ENCODE assay signal across 8 cellular contexts in genomic region chr16:89658221-89658879, GRCh38. TPM values are rescaled to one million over a fixed set of nuclear protein-coding genes. Genes with fewer than 3 reads are reported as not detected.
A peak's percentile ranks its signal among the peaks of the same experiment; 100 is the strongest.
DNase-seq lines count a peak whose midpoint lies in the region; ATAC-seq, FAIRE-seq and TF ChIP-seq lines count a peak whose summit lies in the region.

No MANE protein-coding gene starts in this region.

- H3K9me3 Mint-ChIP-seq in CD4-positive, alpha-beta T cell, result no peaks in the 10 kb centered on the region
- H3K9me3 Mint-ChIP-seq in activated T-helper 1 cell treated with anti-CD3 and anti-CD28 coated beads, Interleukin-12 subunit alpha, Interleukin-12 subunit beta, Interleukin-2, Interleukin-4 antibody, amounts not matched to agents 30 ng/mL and 10 ng/mL and 1 ng/mL, durations not matched to agents 14 hours and 24 hours and 36 hours, result no peaks in the 10 kb centered on the region

- H3K4me3 ChIP-seq in right atrium auricular region (peak overlapping the region; percentile 84 to 99), skeletal muscle tissue (ENCODE audit: low read length in 3 of 3) (peak overlapping the region; percentile 88 to 95 (median 92))

- TF ChIP-seq POLR2A in H54 (IDR thresholded peaks at IDR 0.05; ENCODE audit: low read depth, low read length), result no peak

- H3K4me1 ChIP-seq in right atrium auricular region, result peaks cover 0 to 24% of the 10 kb centered on the region in 2 donors
- peaks cover 15 to 16% (median 15%) of the 10 kb centered on the region in 3 donors for H3K4me1 ChIP-seq in skeletal muscle tissue (ENCODE audit: control insufficient read depth in 3 of 3, insufficient read depth in 3 of 3, low read length in 3 of 3)

- H3K4me1 Mint-ChIP-seq in CD4-positive, alpha-beta T cell (ENCODE audit: low read depth), result peaks cover 34% of the 10 kb centered on the region
- H3K4me1 Mint-ChIP-seq in activated T-helper 1 cell treated with anti-CD3 and anti-CD28 coated beads, Interleukin-12 subunit alpha, Interleukin-12 subunit beta, Interleukin-2, Interleukin-4 antibody, amounts not matched to agents 30 ng/mL and 10 ng/mL and 1 ng/mL, durations not matched to agents 14 hours and 24 hours and 36 hours (ENCODE audit: low read depth), result peaks cover 56% of the 10 kb centered on the region

- POLR2A ChIA-PET in CD4-positive, alpha-beta T cell (lab: Charles Lee), result interaction anchor here (0.6 to 1.7 kb wide), 3 partner anchors 151 to 351 kb away, joined by 3 to 5 read pairs (median 4); partner anchors contain the start of gene SPG7

- no peaks in the 10 kb centered on the region for H3K9me3 ChIP-seq in CD4-positive, alpha-beta T cell (ENCODE audit: control insufficient read depth, low read length)
- H3K9me3 ChIP-seq in right atrium auricular region (no peaks in the 10 kb centered on the region), skeletal muscle tissue (ENCODE audit: control insufficient read depth in 3 of 3, low read length in 3 of 3) (no peaks in the 10 kb centered on the region)

- no peaks in the 10 kb centered on the region for H3K27me3 Mint-ChIP-seq in CD4-positive, alpha-beta T cell
- no peaks in the 10 kb centered on the region for H3K27me3 Mint-ChIP-seq in activated T-helper 1 cell treated with anti-CD3 and anti-CD28 coated beads, Interleukin-12 subunit alpha, Interleukin-12 subunit beta, Interleukin-2, Interleukin-4 antibody, amounts not matched to agents 30 ng/mL and 10 ng/mL and 1 ng/mL, durations not matched to agents 14 hours and 24 hours and 36 hours (ENCODE audit: insufficient read depth)

- H3K36me3 ChIP-seq in right atrium auricular region, result no peaks in the 10 kb centered on the region
- H3K36me3 ChIP-seq in skeletal muscle tissue (ENCODE audit: control insufficient read depth in 3 of 3, insufficient read depth in 3 of 3, low read length in 3 of 3), result peaks cover 3 to 13% (median 13%) of the 10 kb centered on the region in 3 donors

- H3K9ac ChIP-seq in skeletal muscle tissue (ENCODE audit: low read depth in 1 of 3, low read length in 3 of 3), result peak overlapping the region; percentile 76 to 89 (median 85)

- CTCF ChIA-PET in CD4-positive, alpha-beta T cell (lab: Charles Lee), result interaction anchor here (1.0 kb wide), 2 partner anchors 42 to 43 kb away, joined by 3 to 6 read pairs; partner anchors contain the start of gene SPATA2L

- no peak overlapping the region for H3K27ac ChIP-seq in CD4-positive, alpha-beta T cell (ENCODE audit: low read depth, low read length)
- H3K27ac ChIP-seq in right atrium auricular region, result peak overlapping the region; percentile 86
- H3K27ac ChIP-seq in skeletal muscle tissue (ENCODE audit: low read depth, low read length), result peak overlapping the region; percentile 73

- no peak for FAIRE-seq in H54 (lab: Jason Lieb, UNC)

- peaks cover 27% of the 10 kb centered on the region for H3K36me3 Mint-ChIP-seq in CD4-positive, alpha-beta T cell (ENCODE audit: low read depth)
- peaks cover 29% of the 10 kb centered on the region for H3K36me3 Mint-ChIP-seq in activated T-helper 1 cell treated with anti-CD3 and anti-CD28 coated beads, Interleukin-12 subunit alpha, Interleukin-12 subunit beta, Interleukin-2, Interleukin-4 antibody, amounts not matched to agents 30 ng/mL and 10 ng/mL and 1 ng/mL, durations not matched to agents 14 hours and 24 hours and 36 hours (ENCODE audit: low read depth)

- peak overlapping the region; percentile 81 for H3K27ac Mint-ChIP-seq in CD4-positive, alpha-beta T cell
- H3K27ac Mint-ChIP-seq in activated T-helper 1 cell treated with anti-CD3 and anti-CD28 coated beads, Interleukin-12 subunit alpha, Interleukin-12 subunit beta, Interleukin-2, Interleukin-4 antibody, amounts not matched to agents 30 ng/mL and 10 ng/mL and 1 ng/mL, durations not matched to agents 14 hours and 24 hours and 36 hours, result peak overlapping the region; percentile 84

- no peak for TF ChIP-seq CTCF in CD4-positive, alpha-beta T cell (IDR thresholded peaks at IDR 0.05)
- TF ChIP-seq CTCF in right atrium auricular region (IDR thresholded peaks at IDR 0.05), result no peak

- intact Hi-C loops in CD4-positive, alpha-beta T cell (cut with DNase I, micrococcal nuclease), result loop anchor here in 1 of 2 experiments (5.0 kb wide), 2 partner anchors 96 to 801 kb away; partner anchors contain the start of genes GALNS, RPL13 and TRAPPC2L
- intact Hi-C loops in activated T-helper 1 cell treated with anti-CD3 and anti-CD28 coated beads, Interleukin-12 subunit alpha, Interleukin-12 subunit beta, Interleukin-2, Interleukin-4 antibody, amounts not matched to agents 30 ng/mL and 10 ng/mL and 1 ng/mL, durations not matched to agents 14 hours and 24 hours and 36 hours (cut with micrococcal nuclease), result loop anchor here (1.0 kb wide), 3 partner anchors 17 to 42 kb away; partner anchors contain the start of gene CDK10

- DNase-seq in CD4-positive, alpha-beta T cell, result no peak
- no peak for DNase-seq in activated T-helper 1 cell treated with anti-CD3 and anti-CD28 coated beads, Interleukin-12 subunit alpha, Interleukin-12 subunit beta, Interleukin-2, Interleukin-4 antibody, amounts not matched to agents 30 ng/mL and 10 ng/mL and 1 ng/mL, durations not matched to agents 14 hours and 24 hours and 36 hours (ENCODE audit: low spot score)
- DNase-seq in right atrium auricular region (ENCODE audit: low spot score) (no peak), H54 (ENCODE audit: insufficient read length, low spot score) (no peak), GM19240 (ENCODE audit: insufficient read length, low spot score) (no peak)

- H3K4me3 Mint-ChIP-seq in CD4-positive, alpha-beta T cell, result peak overlapping the region; percentile 93
- peak overlapping the region; percentile 93 for H3K4me3 Mint-ChIP-seq in activated T-helper 1 cell treated with anti-CD3 and anti-CD28 coated beads, Interleukin-12 subunit alpha, Interleukin-12 subunit beta, Interleukin-2, Interleukin-4 antibody, amounts not matched to agents 30 ng/mL and 10 ng/mL and 1 ng/mL, durations not matched to agents 14 hours and 24 hours and 36 hours

- no peaks in the 10 kb centered on the region for H3K27me3 ChIP-seq in CD4-positive, alpha-beta T cell (ENCODE audit: control insufficient read depth, insufficient read depth, low read length)
- H3K27me3 ChIP-seq in right atrium auricular region (no peaks in the 10 kb centered on the region), skeletal muscle tissue (ENCODE audit: control insufficient read depth in 3 of 3, insufficient read depth in 3 of 3, low read length in 3 of 3) (no peaks in the 10 kb centered on the region)

- no peak for ATAC-seq in CD4-positive, alpha-beta T cell (ENCODE audit: poor library complexity)
- ATAC-seq in HG02678 (IDR thresholded peaks at IDR 0.05; ENCODE audit: unreplicated experiment) (peak; percentile 15), HG02642 (IDR thresholded peaks at IDR 0.05; ENCODE audit: poor library complexity, unreplicated experiment) (no peak)

RNA-seq across cellular contexts. Expression of gene SPATA33, which starts 0.7 kb away (rescaled TPM):
- total RNA-seq in CD4-positive, alpha-beta T cell, result 1 to 10 TPM; 4.4 to 7.1 TPM
- total RNA-seq in activated T-helper 1 cell treated with anti-CD3 and anti-CD28 coated beads, Interleukin-12 subunit alpha, Interleukin-12 subunit beta, Interleukin-2, Interleukin-4 antibody, amounts not matched to agents 30 ng/mL and 10 ng/mL and 1 ng/mL, durations not matched to agents 14 hours and 24 hours and 36 hours, result 15.1 and 16.1 TPM in 2 replicates
- total RNA-seq in right atrium auricular region (1 to 10 TPM; 1.1 to 2.2 TPM), skeletal muscle tissue (2.1 TPM)

RNA-seq across cellular contexts. Expression of gene CHMP1A, which starts 0.8 kb away (rescaled TPM):
- total RNA-seq in CD4-positive, alpha-beta T cell, result 10 to 100 TPM; 54.7 to 55.9 TPM
- total RNA-seq in activated T-helper 1 cell treated with anti-CD3 and anti-CD28 coated beads, Interleukin-12 subunit alpha, Interleukin-12 subunit beta, Interleukin-2, Interleukin-4 antibody, amounts not matched to agents 30 ng/mL and 10 ng/mL and 1 ng/mL, durations not matched to agents 14 hours and 24 hours and 36 hours, result 85.7 and 87.7 TPM in 2 replicates
- total RNA-seq in right atrium auricular region (10 to 100 TPM; 39.0 to 73.3 TPM), skeletal muscle tissue (40.2 TPM)

RNA-seq across cellular contexts. Expression of gene CDK10, which starts 28.1 kb away (rescaled TPM):
- total RNA-seq in CD4-positive, alpha-beta T cell, result 10 to 100 TPM; 58.9 to 62.8 TPM
- 93.9 and 99.6 TPM in 2 replicates for total RNA-seq in activated T-helper 1 cell treated with anti-CD3 and anti-CD28 coated beads, Interleukin-12 subunit alpha, Interleukin-12 subunit beta, Interleukin-2, Interleukin-4 antibody, amounts not matched to agents 30 ng/mL and 10 ng/mL and 1 ng/mL, durations not matched to agents 14 hours and 24 hours and 36 hours
- 10 to 100 TPM; 13.8 to 20.2 TPM for total RNA-seq in right atrium auricular region
- total RNA-seq in skeletal muscle tissue, result 17.7 TPM

RNA-seq across cellular contexts. Expression of gene SPATA2L, which starts 43.2 kb away (rescaled TPM):
- 10 to 100 TPM; 26.1 to 28.3 TPM for total RNA-seq in CD4-positive, alpha-beta T cell
- total RNA-seq in activated T-helper 1 cell treated with anti-CD3 and anti-CD28 coated beads, Interleukin-12 subunit alpha, Interleukin-12 subunit beta, Interleukin-2, Interleukin-4 antibody, amounts not matched to agents 30 ng/mL and 10 ng/mL and 1 ng/mL, durations not matched to agents 14 hours and 24 hours and 36 hours, result 14.1 and 15.2 TPM in 2 replicates
- total RNA-seq in right atrium auricular region (10 to 100 TPM in 1 of 2 donors, 1 to 10 TPM in 1; 5.9 to 12.7 TPM), skeletal muscle tissue (6.8 TPM)

RNA-seq across cellular contexts. Expression of gene DPEP1, which starts 44.9 kb away (rescaled TPM):
- total RNA-seq in CD4-positive, alpha-beta T cell, result not detected
- not detected in 2 replicates for total RNA-seq in activated T-helper 1 cell treated with anti-CD3 and anti-CD28 coated beads, Interleukin-12 subunit alpha, Interleukin-12 subunit beta, Interleukin-2, Interleukin-4 antibody, amounts not matched to agents 30 ng/mL and 10 ng/mL and 1 ng/mL, durations not matched to agents 14 hours and 24 hours and 36 hours
- total RNA-seq in right atrium auricular region, result under 1 TPM in 1 of 2 donors, not detected in 1; 0.16 TPM
- total RNA-seq in skeletal muscle tissue, result not detected
